In the genomic region with DNA sequence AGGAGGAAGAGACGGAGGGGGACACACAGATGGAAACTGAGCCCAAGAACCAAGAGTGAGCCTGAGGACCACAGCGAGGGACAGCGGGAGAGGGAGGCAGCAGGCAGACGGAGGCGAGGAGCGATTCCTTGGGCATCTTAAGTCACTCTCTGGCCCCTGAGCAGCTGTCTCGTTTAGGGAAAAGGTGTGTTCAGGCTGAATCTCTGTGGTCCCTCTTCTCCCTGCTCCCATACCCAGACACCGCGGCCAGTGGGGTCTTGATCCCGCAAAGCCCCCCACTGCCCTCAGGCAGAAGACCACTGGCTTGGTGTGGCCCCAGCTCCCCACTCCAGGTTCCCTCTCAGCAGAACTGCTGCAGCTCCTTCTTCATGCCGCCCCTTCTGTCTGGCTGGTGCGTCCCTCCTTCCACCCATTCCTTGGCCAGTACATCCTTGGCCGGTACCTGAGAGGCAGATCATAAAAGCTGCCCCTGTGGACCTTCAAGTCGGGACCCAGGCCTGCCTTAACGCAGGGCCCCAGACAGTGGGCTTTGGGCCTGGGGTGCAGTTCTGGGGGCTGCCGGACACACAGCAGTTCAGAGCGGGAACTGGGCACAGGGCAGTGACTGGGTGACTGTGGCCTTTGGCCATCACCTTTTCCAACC, we compare ENCODE assay signal across 9 cellular contexts. TPM values are rescaled to one million over a fixed set of nuclear protein-coding genes. Genes with fewer than 3 reads are reported as not detected.
DNase-seq lines count a peak whose midpoint lies in the region; ATAC-seq, FAIRE-seq and TF ChIP-seq lines count a peak whose summit lies in the region.
"Had no signal": no experiment of that assay in that cellular context is flagged by ENCODE, and none has a peak within 500 bp of the region (broad histone marks: within the 10 kb centered on the region; RNA-seq: fewer than 3 reads in every experiment).

No MANE protein-coding gene starts in this region.

- 51% methylated on average over 17 of the region's 17 CpGs for WGBS in GM12878 (ENCODE audit: insufficient coverage, insufficient replicate concordance, low lambda C conversion rate, missing lambda C conversion rate)
- WGBS in HepG2 (ENCODE audit: low lambda C conversion rate), result 98% methylated on average over 10 of the region's 17 CpGs
- whole genome bisulfite sequencing in stomach, 5 donors, result 73 to 81% (median 80%) methylated on average over 13 to 17 of the region's 17 CpGs

- no peaks in the 10 kb centered on the region for H3K9me2 ChIP-seq in HCT116 (ENCODE audit: insufficient read depth)

- no peaks in the 10 kb centered on the region for H3K36me3 ChIP-seq in HCT116 (ENCODE audit: control insufficient read depth in 1 of 2, insufficient read depth in 2 of 2, low read length in 2 of 2)
- no peaks in the 10 kb centered on the region; a peak in 3 of 4 replicates for H3K36me3 ChIP-seq in GM12878 (ENCODE audit: control insufficient read depth in 2 of 2, insufficient read depth in 2 of 2, low read length in 1 of 2)
- H3K36me3 ChIP-seq in HepG2 (replicated peaks in 1 of 2; ENCODE audit: control insufficient read depth in 1 of 2, insufficient read depth in 2 of 2, low read length in 2 of 2), result no peaks in the 10 kb centered on the region; a peak in 1 of 5 replicates
- no peaks in the 10 kb centered on the region for H3K36me3 ChIP-seq in stomach

- H3K79me2 ChIP-seq in HCT116 (ENCODE audit: insufficient read depth, low read length) (peaks cover 18% of the 10 kb centered on the region; the same call in 1 of the 2 replicates), GM12878 (ENCODE audit: control insufficient read depth, insufficient read depth, low read length) (peaks cover 43% of the 10 kb centered on the region), HepG2 (ENCODE audit: insufficient read depth, low read length) (no peaks in the 10 kb centered on the region)

- no peaks in the 10 kb centered on the region for H4K20me1 ChIP-seq in HCT116 (ENCODE audit: insufficient read depth)
- H4K20me1 ChIP-seq in GM12878 (ENCODE audit: control insufficient read depth, insufficient read depth), result no peaks in the 10 kb centered on the region; the same call in 1 of the 2 replicates
- no peaks in the 10 kb centered on the region for H4K20me1 ChIP-seq in HepG2 (ENCODE audit: insufficient read depth, low read length)

- H2AFZ ChIP-seq in HCT116 (ENCODE audit: low read depth, low read length, poor library complexity, severe bottlenecking), result no peak overlapping the region
- no peak overlapping the region for H2AFZ ChIP-seq in GM12878 (ENCODE audit: control insufficient read depth, low read depth, low read length)
- no peak overlapping the region for H2AFZ ChIP-seq in HepG2 (ENCODE audit: low read length)

- SMC1A ChIA-PET in GM12878 (lab: Charles Lee; ENCODE audit: uncharacterized antibody, unreplicated experiment), result interaction anchor here (1.9 to 2.5 kb wide), 3 partner anchors 8 to 17 kb away, joined by 6 to 12 read pairs (median 8); no protein-coding TSS in a partner anchor

- H3K27ac ChIP-seq in HCT116 (ENCODE audit: low read depth, low read length) (no peak overlapping the region), GM12878 (ENCODE audit: control insufficient read depth, insufficient read depth) (peak overlapping the region; percentile 79), HepG2 (ENCODE audit: extremely low read length, insufficient read depth, low read length) (no peak overlapping the region), stomach (peak overlapping the region; percentile 52 to 79 (median 76))

- no peak for ATAC-seq in HCT116
- no peak for ATAC-seq in GM12878
- ATAC-seq in HepG2, result no peak
- ATAC-seq in GM21447 (IDR thresholded peaks at IDR 0.05; ENCODE audit: unreplicated experiment), result no peak
- ATAC-seq in HG03521 (IDR thresholded peaks at IDR 0.05; ENCODE audit: unreplicated experiment), result no peak
- ATAC-seq: Panc1 had no signal

- TF ChIP-seq POLR2A in HCT116 (IDR thresholded peaks at IDR 0.05; ENCODE audit: borderline replicate concordance, extremely low read depth, insufficient read depth, insufficient read length) (no peak), GM12878 (IDR thresholded peaks at IDR 0.05; ENCODE audit: low read depth, low read length) (no peak), HepG2 (IDR thresholded peaks at IDR 0.05; ENCODE audit: insufficient read depth in 1 of 2, low read depth in 2 of 2, low read length in 2 of 2) (no peak), stomach (IDR thresholded peaks at IDR 0.05) (no peak), GM12891 (IDR thresholded peaks at IDR 0.05; ENCODE audit: low read depth, low read length) (no peak)

- in situ Hi-C loops in GM12878 (cut with MboI), result loop anchor here (25.0 kb wide), 1 partner anchor 1865 kb away; no protein-coding TSS in a partner anchor
- in situ Hi-C loops in HepG2 (cut with HindIII; ENCODE audit: extremely low pct_ligation_motif_present, low pct_unique_long_range_greater_than_20kb), result no loop called here

- TF ChIP-seq EP300 in GM12878 (IDR thresholded peaks at IDR 0.05; ENCODE audit: borderline replicate concordance in 1 of 2, control insufficient read depth in 1 of 2, low read depth in 2 of 2, low read length in 2 of 2), result no peak
- no peak for TF ChIP-seq EP300 in HepG2 (IDR thresholded peaks at IDR 0.05; ENCODE audit: low read depth in 2 of 2, low read length in 2 of 2)
- no peak for TF ChIP-seq EP300 in HepG2 (CRISPR knock-in tag; IDR thresholded peaks at IDR 0.05; ENCODE audit: borderline replicate concordance)
- TF ChIP-seq EP300 in stomach (IDR thresholded peaks at IDR 0.05), result no peak

- DNase-seq in HCT116 (ENCODE audit: low read depth, low spot score) (no peak), GM12878 (ENCODE audit: low read depth, low spot score) (no peak), HepG2 (ENCODE audit: low spot score) (no peak), stomach (no peak), inferior parietal cortex (ENCODE audit: extremely low spot score) (no peak), GM12891 (ENCODE audit: insufficient read length, low spot score) (no peak)

- peaks cover 13 to 47% of the 10 kb centered on the region in 2 experiments for H3K4me1 ChIP-seq in HCT116 (ENCODE audit: control insufficient read depth in 1 of 2, insufficient read depth in 2 of 2, low read length in 2 of 2)
- peaks cover 41% of the 10 kb centered on the region for H3K4me1 ChIP-seq in GM12878 (ENCODE audit: control insufficient read depth, insufficient read depth, low read length)
- peaks cover 24% of the 10 kb centered on the region for H3K4me1 ChIP-seq in HepG2 (ENCODE audit: insufficient read depth, low read length)
- peaks cover 22 to 89% (median 77%) of the 10 kb centered on the region in 4 donors for H3K4me1 ChIP-seq in stomach

- 0 out of 2 replicates have a peak overlapping the region, but pooled peaks have one; percentile 1 for H3K9ac ChIP-seq in HCT116 (ENCODE audit: low read length)
- peak overlapping the region; percentile 50; the same call in 1 of the 2 replicates for H3K9ac ChIP-seq in GM12878 (ENCODE audit: control insufficient read depth, insufficient read depth, low read length)
- no peak overlapping the region for H3K9ac ChIP-seq in HepG2 (ENCODE audit: insufficient read depth, low read depth, low read length)

- no peaks in the 10 kb centered on the region for H3K9me3 ChIP-seq in HCT116 (ENCODE audit: control insufficient read depth in 1 of 2, insufficient read depth in 1 of 2, low read depth in 1 of 2, low read length in 2 of 2)
- H3K9me3 ChIP-seq in GM12878 (replicated peaks; ENCODE audit: control insufficient read depth, insufficient read depth, low read length), result no peaks in the 10 kb centered on the region
- no peaks in the 10 kb centered on the region for H3K9me3 ChIP-seq in HepG2 (ENCODE audit: low read length)
- no peaks in the 10 kb centered on the region for H3K9me3 ChIP-seq in stomach

- H3K27me3 ChIP-seq in HCT116 (ENCODE audit: insufficient read depth, low read length) (no peaks in the 10 kb centered on the region), GM12878 (replicated peaks in 1 of 2; ENCODE audit: control insufficient read depth in 2 of 2, insufficient read depth in 2 of 2, low read length in 1 of 2) (no peaks in the 10 kb centered on the region), HepG2 (ENCODE audit: control insufficient read depth in 1 of 2, insufficient read depth in 2 of 2, low read length in 2 of 2) (no peaks in the 10 kb centered on the region), stomach (no peaks in the 10 kb centered on the region)

- no TSS peak for BruUV-seq in HCT116 (replicated peaks; lab: Mats Ljungman, UMichigan)
- BruUV-seq in GM12878 (replicated peaks; lab: Mats Ljungman, UMichigan), result no TSS peak
- no TSS peak for BruUV-seq in HepG2 (replicated peaks; lab: Mats Ljungman, UMichigan)

- TF ChIP-seq CTCF in HCT116 (IDR thresholded peaks at IDR 0.05 in 2 of 3, conservative IDR thresholded peaks at IDR 0.05 in 1 of 3; ENCODE audit: borderline replicate concordance in 1 of 3, insufficient read depth in 1 of 3, low read depth in 2 of 3, low read length in 2 of 3), result no peak
- no peak for TF ChIP-seq CTCF in GM12878 (IDR thresholded peaks at IDR 0.05 in 2 of 3, conservative IDR thresholded peaks at IDR 0.05 in 1 of 3; ENCODE audit: control insufficient read depth in 2 of 3, extremely low read depth in 1 of 3, insufficient read depth in 1 of 3, low read depth in 3 of 3, low read length in 3 of 3)
- TF ChIP-seq CTCF in HepG2 (CRISPR knock-in tag; IDR thresholded peaks at IDR 0.05), result no peak
- TF ChIP-seq CTCF in stomach (IDR thresholded peaks at IDR 0.05), result no peak

- peak overlapping the region; percentile 45; the same call in 1 of the 2 replicates for H3K4me2 ChIP-seq in HCT116 (ENCODE audit: low read length)
- peak overlapping the region; percentile 98 for H3K4me2 ChIP-seq in GM12878 (ENCODE audit: control insufficient read depth, insufficient read depth)
- H3K4me2 ChIP-seq in HepG2 (ENCODE audit: low read depth, low read length), result no peak overlapping the region

- POLR2A ChIA-PET in HCT116 (lab: Charles Lee), result interaction anchor here (1.3 kb wide), 1 partner anchor 9 kb away, joined by 3 read pairs; no protein-coding TSS in a partner anchor
- POLR2A ChIA-PET in GM12878 (lab: Charles Lee), result interaction anchor here (0.6 to 2.0 kb wide), 7 partner anchors 9 to 69 kb away, joined by 3 to 7 read pairs (median 3); no protein-coding TSS in a partner anchor
- POLR2A ChIA-PET in HepG2 (lab: Yijun Ruan, JAX), result no interaction called here

- intact Hi-C loops in HCT116 (cut with micrococcal nuclease) (no loop called here), GM12878 (cut with micrococcal nuclease; ENCODE audit: unreplicated experiment) (loop anchor here (2.0 kb wide), 1 partner anchor 16 kb away; no protein-coding TSS in a partner anchor), HepG2 (cut with micrococcal nuclease; ENCODE audit: unreplicated experiment) (no loop called here), stomach (cut with DNase I; ENCODE audit: low total_unique reads) (no loop called here)

- RAD21 ChIA-PET in HCT116 (lab: Charles Lee; ENCODE audit: low non-redundant PET in 1 of 2, low total read pairs in 2 of 2, uncharacterized antibody in 2 of 2, unreplicated experiment in 2 of 2), result no interaction called here
- RAD21 ChIA-PET in GM12878 (lab: Charles Lee; ENCODE audit: unreplicated experiment), result interaction anchor here (1.0 to 2.3 kb wide), 4 partner anchors 11 to 18 kb away, joined by 4 to 10 read pairs (median 5); no protein-coding TSS in a partner anchor

- CTCF ChIA-PET in HCT116 (lab: Charles Lee) (no interaction called here), GM12878 (lab: Yijun Ruan, JAX) (interaction anchor here (0.8 to 1.9 kb wide), 3 partner anchors 12 to 20 kb away, joined by 4 to 15 read pairs (median 5); no protein-coding TSS in a partner anchor), HepG2 (lab: Yijun Ruan, JAX; ENCODE audit: low intra/inter-chr PET ratio, low total read pairs) (no interaction called here)

- TF ChIP-seq RAD21 in HCT116 (IDR thresholded peaks at IDR 0.05; ENCODE audit: low read depth), result no peak
- no peak for TF ChIP-seq RAD21 in GM12878 (IDR thresholded peaks at IDR 0.05; ENCODE audit: insufficient read depth, low read depth, low read length)
- no peak for TF ChIP-seq RAD21 in HepG2 (CRISPR knock-in tag; IDR thresholded peaks at IDR 0.05)

- FAIRE-seq in GM12878 (lab: Jason Lieb, UNC) (no peak), HepG2 (lab: Jason Lieb, UNC) (no peak), GM12891 (lab: Jason Lieb, UNC) (no peak)

- H3K4me3 ChIP-seq in HCT116 (replicated peaks in 1 of 2; ENCODE audit: low read depth in 1 of 2, low read length in 2 of 2) (no peak overlapping the region), GM12878 (peak overlapping the region; percentile 55), HepG2 (replicated peaks in 1 of 3; ENCODE audit: insufficient read depth in 1 of 3, low read depth in 2 of 3, low read length in 3 of 3) (no peak overlapping the region), stomach (peak overlapping the region; percentile 14 to 30 (median 27))

RNA-seq across cellular contexts. Expression of gene RALGDS, which starts 5.8 kb away (rescaled TPM):
- total RNA-seq in HCT116 (2021; ENCODE audit: unreplicated experiment) (36.1 TPM), GM12878 (2014; rRNA removed) (29.7 and 34.1 TPM in 2 replicates), GM12878 (2014; rRNA removed; fragmentation: Illumina TruSeq; extraction: Trizol) (17.4 and 19.3 TPM in 2 replicates), GM12878 (2021) (30.1 and 33.3 TPM in 2 replicates), HepG2 (2016; rRNA removed; fragmentation: Illumina TruSeq; extraction: Trizol) (8.8 and 12.9 TPM in 2 replicates), stomach (100 to 1,000 TPM in 1 of 5 donors, 10 to 100 TPM in 4; 29.4 to 242 (median 65.2) TPM)
- polyA plus RNA-seq in HCT116 (2012), result 42.3 and 53.5 TPM in 2 replicates
- total RNA-seq in GM12878 (2013; cell fraction: nucleolus; rRNA removed), result 87.1 and 89.7 TPM in 2 replicates
- 15.0 TPM for polyA plus RNA-seq in GM12878 (2011; ENCODE audit: low read depth)
- polyA plus RNA-seq in GM12878 (2011; rRNA removed) (33.7 and 48.6 TPM in 2 replicates), GM12878 (2014; fragmentation: Illumina TruSeq; extraction: Trizol) (8.4 and 23.1 TPM in 2 replicates), GM12878 (2014; fragmentation: Nextera tagmentation; extraction: Ambion mirVana) (1 to 10 TPM; 1.3 to 2.0 TPM), GM12878 (2014; rRNA removed) (43.7 and 49.3 TPM in 2 replicates), GM12878 (2016; fragmentation: Nextera tagmentation; extraction: Ambion mirVana) (10 to 100 TPM in 1 of 2 experiments, 1 to 10 TPM in 1; 7.6 to 13.3 TPM), HepG2 (2011; rRNA removed) (25.5 and 28.8 TPM in 2 replicates), stomach (10 to 100 TPM; 20.5 to 45.8 (median 32.8) TPM)
- 56.3 and 59.0 TPM in 2 replicates for polyA plus RNA-seq in GM12878 (2011; cell fraction: cytosol; rRNA removed)
- 264 and 316 TPM in 2 replicates for polyA plus RNA-seq in GM12878 (2011; cell fraction: nucleus; rRNA removed)
- polyA plus RNA-seq in GM12878 (2012), result 22.6 and 37.4 TPM in 2 replicates
- polyA minus RNA-seq in GM12878 (2011; rRNA and poly(A)+ RNA removed), result 22.2 and 36.1 TPM in 2 replicates
- polyA minus RNA-seq in GM12878 (2011; cell fraction: cytosol; rRNA and poly(A)+ RNA removed), result 9.8 and 20.6 TPM in 2 replicates
- polyA minus RNA-seq in GM12878 (2011; cell fraction: nucleus; rRNA and poly(A)+ RNA removed), result 38.2 and 39.3 TPM in 2 replicates
- 4.2 and 5.7 TPM in 2 replicates for total RNA-seq in HepG2 (2016; cell fraction: cytosol; rRNA removed; fragmentation: Illumina TruSeq; extraction: Trizol; ENCODE audit: low read depth)
- total RNA-seq in HepG2 (2016; cell fraction: insoluble cytoplasmic fraction; rRNA removed; fragmentation: Illumina TruSeq; extraction: Trizol), result 7.3 and 12.1 TPM in 2 replicates
- 15.5 and 15.7 TPM in 2 replicates for total RNA-seq in HepG2 (2016; cell fraction: membrane; rRNA removed; fragmentation: Illumina TruSeq; extraction: Trizol)
- 10.4 and 11.0 TPM in 2 replicates for total RNA-seq in HepG2 (2016; cell fraction: nucleus; rRNA removed; fragmentation: Illumina TruSeq; extraction: Trizol)
- polyA plus RNA-seq in HepG2 (2011; cell fraction: cytosol; rRNA removed), result 14.9 and 17.8 TPM in 2 replicates
- polyA plus RNA-seq in HepG2 (2011; cell fraction: nucleus; rRNA removed), result 104 and 131 TPM in 2 replicates
- polyA plus RNA-seq in HepG2 (2012), result 12.0 and 15.7 TPM in 2 replicates
- 4.1 and 4.2 TPM in 2 replicates for polyA plus RNA-seq in HepG2 (2016; cell fraction: cytosol; fragmentation: Illumina TruSeq; extraction: Trizol; ENCODE audit: low read depth)
- 8.9 and 12.0 TPM in 2 replicates for polyA plus RNA-seq in HepG2 (2016; cell fraction: insoluble cytoplasmic fraction; fragmentation: Illumina TruSeq; extraction: Trizol; ENCODE audit: low read depth)
- polyA plus RNA-seq in HepG2 (2016; cell fraction: membrane; fragmentation: Illumina TruSeq; extraction: Trizol; ENCODE audit: low read depth), result 11.6 and 12.4 TPM in 2 replicates
- polyA plus RNA-seq in HepG2 (2016; cell fraction: nucleus; fragmentation: Illumina TruSeq; extraction: Trizol; ENCODE audit: insufficient read depth, low read depth), result 28.7 and 31.3 TPM in 2 replicates
- polyA minus RNA-seq in HepG2 (2011; rRNA and poly(A)+ RNA removed; ENCODE audit: low replicate concordance), result 20.8 and 24.6 TPM in 2 replicates
- polyA minus RNA-seq in HepG2 (2011; cell fraction: cytosol; rRNA and poly(A)+ RNA removed), result 4.8 and 5.6 TPM in 2 replicates
- 17.0 and 17.4 TPM in 2 replicates for polyA minus RNA-seq in HepG2 (2011; cell fraction: nucleus; rRNA and poly(A)+ RNA removed)
- polyA plus RNA-seq in GM12891 (2012; ENCODE audit: low read depth, missing spikeins), result 27.7 TPM

RNA-seq across cellular contexts. Expression of gene GBGT1, which starts 36.9 kb away (rescaled TPM):
- total RNA-seq in HCT116 (2021; ENCODE audit: unreplicated experiment) (0.34 TPM), GM12878 (2014; rRNA removed) (0.68 and 1.5 TPM in 2 replicates), GM12878 (2014; rRNA removed; fragmentation: Illumina TruSeq; extraction: Trizol) (0.45 and 0.74 TPM in 2 replicates), GM12878 (2021) (1.3 and 1.4 TPM in 2 replicates), HepG2 (2016; rRNA removed; fragmentation: Illumina TruSeq; extraction: Trizol) (not detected in 2 replicates), stomach (10 to 100 TPM in 3 of 5 donors, 1 to 10 TPM in 2; 1.2 to 37.9 (median 21.3) TPM)
- not detected in 2 replicates for polyA plus RNA-seq in HCT116 (2012)
- total RNA-seq in GM12878 (2013; cell fraction: nucleolus; rRNA removed), result 19.1 and 27.5 TPM in 2 replicates
- polyA plus RNA-seq in GM12878 (2011; ENCODE audit: low read depth), result 0.30 TPM
- polyA plus RNA-seq in GM12878 (2011; rRNA removed) (0.59 and 1.8 TPM in 2 replicates), GM12878 (2014; fragmentation: Illumina TruSeq; extraction: Trizol) (0.33 and 0.53 TPM in 2 replicates), GM12878 (2014; fragmentation: Nextera tagmentation; extraction: Ambion mirVana) (under 1 TPM; 0.08 to 0.11 TPM), GM12878 (2014; rRNA removed) (1.4 and 1.9 TPM in 2 replicates), GM12878 (2016; fragmentation: Nextera tagmentation; extraction: Ambion mirVana) (under 1 TPM; 0.12 to 0.28 TPM), HepG2 (2011; rRNA removed) (not detected in 2 replicates), stomach (10 to 100 TPM; 12.5 to 24.2 (median 23.8) TPM)
- 1.8 and 2.2 TPM in 2 replicates for polyA plus RNA-seq in GM12878 (2011; cell fraction: cytosol; rRNA removed)
- polyA plus RNA-seq in GM12878 (2011; cell fraction: nucleus; rRNA removed), result 5.1 and 5.4 TPM in 2 replicates
- polyA plus RNA-seq in GM12878 (2012), result 1.1 and 1.6 TPM in 2 replicates
- 3.3 and 4.6 TPM in 2 replicates for polyA minus RNA-seq in GM12878 (2011; rRNA and poly(A)+ RNA removed)
- polyA minus RNA-seq in GM12878 (2011; cell fraction: cytosol; rRNA and poly(A)+ RNA removed), result 1.5 and 2.1 TPM in 2 replicates
- 4.8 and 6.5 TPM in 2 replicates for polyA minus RNA-seq in GM12878 (2011; cell fraction: nucleus; rRNA and poly(A)+ RNA removed)
- 0.10 TPM in 1 of 2 replicates, not detected in the other for total RNA-seq in HepG2 (2016; cell fraction: cytosol; rRNA removed; fragmentation: Illumina TruSeq; extraction: Trizol; ENCODE audit: low read depth)
- total RNA-seq in HepG2 (2016; cell fraction: insoluble cytoplasmic fraction; rRNA removed; fragmentation: Illumina TruSeq; extraction: Trizol), result not detected in 2 replicates
- total RNA-seq in HepG2 (2016; cell fraction: membrane; rRNA removed; fragmentation: Illumina TruSeq; extraction: Trizol), result not detected in 2 replicates
- not detected in 2 replicates for total RNA-seq in HepG2 (2016; cell fraction: nucleus; rRNA removed; fragmentation: Illumina TruSeq; extraction: Trizol)
- not detected in 2 replicates for polyA plus RNA-seq in HepG2 (2011; cell fraction: cytosol; rRNA removed)
- polyA plus RNA-seq in HepG2 (2011; cell fraction: nucleus; rRNA removed), result not detected in 2 replicates
- polyA plus RNA-seq in HepG2 (2012), result not detected in 2 replicates
- polyA plus RNA-seq in HepG2 (2016; cell fraction: cytosol; fragmentation: Illumina TruSeq; extraction: Trizol; ENCODE audit: low read depth), result not detected in 2 replicates
- not detected in 2 replicates for polyA plus RNA-seq in HepG2 (2016; cell fraction: insoluble cytoplasmic fraction; fragmentation: Illumina TruSeq; extraction: Trizol; ENCODE audit: low read depth)
- not detected in 2 replicates for polyA plus RNA-seq in HepG2 (2016; cell fraction: membrane; fragmentation: Illumina TruSeq; extraction: Trizol; ENCODE audit: low read depth)
- polyA plus RNA-seq in HepG2 (2016; cell fraction: nucleus; fragmentation: Illumina TruSeq; extraction: Trizol; ENCODE audit: insufficient read depth, low read depth), result not detected in 2 replicates
- not detected in 2 replicates for polyA minus RNA-seq in HepG2 (2011; rRNA and poly(A)+ RNA removed; ENCODE audit: low replicate concordance)
- not detected in 2 replicates for polyA minus RNA-seq in HepG2 (2011; cell fraction: cytosol; rRNA and poly(A)+ RNA removed)
- polyA minus RNA-seq in HepG2 (2011; cell fraction: nucleus; rRNA and poly(A)+ RNA removed), result not detected in 2 replicates
- polyA plus RNA-seq in GM12891 (2012; ENCODE audit: low read depth, missing spikeins), result 1.2 TPM

Comparison
In these comparisons a context has a peak if more than half of its experiments do, and no peak if none do; other contexts are left out.
1. H3K27ac ChIP-seq: peak in GM12878 (single experiment) and stomach (5 of 5); none in HCT116 (single experiment) and HepG2 (single experiment).
2. H3K4me3 ChIP-seq: peak in GM12878 (single experiment) and stomach (4 of 4); none in HCT116 (0 of 2) and HepG2 (0 of 3).